35 cellular contexts compared by ENCODE assay signal in the genomic region with DNA sequence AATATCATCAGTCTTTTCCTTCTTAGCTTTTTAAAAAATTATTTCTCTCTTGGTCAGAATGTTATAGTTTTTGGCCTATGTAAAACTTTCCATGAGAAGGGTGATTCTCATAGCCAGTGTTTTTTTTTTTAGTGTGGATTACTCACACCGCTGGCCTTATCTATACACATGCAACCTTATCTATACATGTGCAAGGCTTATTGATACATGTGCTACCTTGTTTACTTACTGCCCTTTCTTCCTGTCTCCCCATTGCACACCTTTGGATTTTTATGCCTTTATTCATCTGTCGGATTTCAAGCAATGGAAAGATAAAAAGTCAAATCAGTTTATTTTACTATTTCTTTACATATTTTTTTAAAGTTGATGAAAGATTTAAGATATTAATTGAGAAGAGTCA.
"Had no signal": no experiment of that assay in that cellular context is flagged by ENCODE, and none has a peak within 500 bp of the region (broad histone marks: within the 10 kb centered on the region; RNA-seq: fewer than 3 reads in every experiment).

No MANE protein-coding gene starts in this region.

- H3K27me3 ChIP-seq: adrenal gland, ascending aorta, body of pancreas, brain microvascular endothelial cell, breast epithelium, cardiac muscle cell had no signal

- ATAC-seq: activated naive CD4-positive, alpha-beta T cell treated with anti-CD3 and anti-CD28 coated beads, Interleukin-2, amount 50 U/mL, for 72 hours; activated naive CD8-positive, alpha-beta T cell treated with anti-CD3 and anti-CD28 coated beads, Interleukin-2, amount 50 U/mL, for 24 hours; activated T-cell treated with anti-CD3 and anti-CD28 coated beads, Interleukin-2, amount 50 U/mL, for 4 hours; activated T-cell treated with anti-CD3 and anti-CD28 coated beads, Interleukin-2, amount 50 U/mL, for 72 hours; activated T-helper 17 cell treated with anti-CD3 and anti-CD28 coated beads, Interleukin-2, amount 50 U/mL, for 72 hours; body of pancreas had no signal

- H3K36me3 ChIP-seq: adrenal gland, ascending aorta, brain microvascular endothelial cell, breast epithelium, cardiac muscle cell had no signal

- H3K4me3 ChIP-seq: adrenal gland, ascending aorta, body of pancreas, breast epithelium, cardiac muscle cell had no signal

- H3K4me1 ChIP-seq: adrenal gland, ascending aorta, body of pancreas, breast epithelium had no signal

- FAIRE-seq: astrocyte, bronchial epithelial cell had no signal

- DNase-seq: activated effector memory CD4-positive, alpha-beta T cell treated with anti-CD3 and anti-CD28 coated beads, Interleukin-2, amount 50 U/mL, for 16 hours; activated effector memory CD4-positive, alpha-beta T cell treated with Interleukin-2 at 50 U/mL for 16 hours; activated gamma-delta T cell; activated gamma-delta T cell treated with Interleukin-2 at 50 U/mL for 16 hours; activated naive CD4-positive, alpha-beta T cell; activated naive CD4-positive, alpha-beta T cell treated with anti-CD3 and anti-CD28 coated beads for 36 hours; activated naive CD4-positive, alpha-beta T cell treated with anti-CD3 and anti-CD28 coated beads, Interleukin-2, amount 10 ng/mL, durations not matched to agents 7 days and 5 days; activated naive CD4-positive, alpha-beta T cell treated with anti-CD3 and anti-CD28 coated beads, Interleukin-2, amount 50 U/mL, for 16 hours; activated naive CD4-positive, alpha-beta T cell treated with Interleukin-2 at 50 U/mL for 16 hours; activated naive CD8-positive, alpha-beta T cell treated with anti-CD3 and anti-CD28 coated beads for 36 hours; activated naive CD8-positive, alpha-beta T cell treated with anti-CD3 and anti-CD28 coated beads, Interleukin-2, amount 10 ng/mL, durations not matched to agents 7 days and 5 days; activated naive CD8-positive, alpha-beta T cell treated with anti-CD3 and anti-CD28 coated beads, Interleukin-2, amount 50 U/mL, for 24 hours; activated T-cell treated with anti-CD3 and anti-CD28 coated beads for 4 hours; activated T-cell treated with anti-CD3 and anti-CD28 coated beads, Interleukin-2, amount 50 U/mL, for 1 hour; activated T-cell treated with anti-CD3 and anti-CD28 coated beads, Interleukin-2, amount 50 U/mL, for 24 hours; activated T-cell treated with anti-CD3 and anti-CD28 coated beads, Interleukin-2, amount 50 U/mL, for 4 hours; activated T-cell treated with anti-CD3 and anti-CD28 coated beads, Interleukin-2, amount 50 U/mL, for 48 hours; activated T-cell treated with anti-CD3 and anti-CD28 coated beads, Interleukin-2, amount 50 U/mL, for 72 hours; adrenal gland; amniotic stem cell; amygdala; anterior cingulate cortex; aorta; body of pancreas; brain microvascular endothelial cell; caudate nucleus; central memory CD4-positive, alpha-beta T cell; cerebellar nuclear complex had no signal

- H3K27ac ChIP-seq: adrenal gland, ascending aorta, body of pancreas, brain microvascular endothelial cell, breast epithelium, cardiac muscle cell had no signal

- H3K9me3 ChIP-seq: adrenal gland, ascending aorta, body of pancreas, breast epithelium had no signal
